ENCODE assay signal across 8 cellular contexts in genomic region chr1:10960954-10961833, GRCh38. TPM values are rescaled to one million over a fixed set of nuclear protein-coding genes. Genes with fewer than 3 reads are reported as not detected.
DNase-seq lines count a peak whose midpoint lies in the region; ATAC-seq and TF ChIP-seq lines count a peak whose summit lies in the region.

No MANE protein-coding gene starts in this region.

- H3K4me3 ChIP-seq in HFF-Myc (replicated peaks; ENCODE audit: low read depth, low read length) (no peak overlapping the region), lower leg skin (ENCODE audit: low read depth, poor library complexity, severe bottlenecking) (no peak overlapping the region)

- intact Hi-C loops in lower leg skin (cut with DNase I; ENCODE audit: low total_unique reads): no loop called here

- DNase-seq in COLO668 (lab: John Stamatoyannopoulos, UW; ENCODE audit: unreplicated experiment) (peak; percentile 95), HFF-Myc (ENCODE audit: extremely low read depth, low read depth) (no peak), NCI-H345 (lab: John Stamatoyannopoulos, UW) (peak; percentile 87), dedifferentiated amniotic fluid mesenchymal stem cell (ENCODE audit: extremely low spot score) (peak; percentile 75), lower leg skin (ENCODE audit: low spot score in 2 of 2) (peak; percentile 68 to 97)
- peak; percentile 92 for DNase-seq in activated CD4-positive, alpha-beta T cell treated with anti-CD3 and anti-CD28 coated beads for 48 hours
- peak; percentile 69 to 85 (median 83) for DNase-seq in stimulated activated CD4-positive, alpha-beta T cell treated with anti-CD3 and anti-CD28 coated beads, TNF-alpha, amount 100 ng/mL, for 48 hours (ENCODE audit: low read depth in 3 of 3)

- TF ChIP-seq CTCF in HFF-Myc (IDR thresholded peaks at IDR 0.05; ENCODE audit: low read depth, low read length, missing control alignments): peak; percentile 91
- peak in 1 of 3 donors; percentile 67 for TF ChIP-seq CTCF in lower leg skin (IDR thresholded peaks at IDR 0.05)

- ATAC-seq in HG03139 (IDR thresholded peaks at IDR 0.05; ENCODE audit: unreplicated experiment): no peak

- 34 to 48% methylated on average over 20 to 30 of the region's 30 CpGs for WGBS in lower leg skin, 2 donors

- TF ChIP-seq POLR2A in lower leg skin (IDR thresholded peaks at IDR 0.05): no peak

RNA-seq across cellular contexts. Expression of gene TARDBP, which starts 51.3 kb away (rescaled TPM):
- total RNA-seq in lower leg skin: 100 to 1,000 TPM in 3 of 4 donors, 10 to 100 TPM in 1; 63.5 to 169 (median 125) TPM
